In the genomic region with DNA sequence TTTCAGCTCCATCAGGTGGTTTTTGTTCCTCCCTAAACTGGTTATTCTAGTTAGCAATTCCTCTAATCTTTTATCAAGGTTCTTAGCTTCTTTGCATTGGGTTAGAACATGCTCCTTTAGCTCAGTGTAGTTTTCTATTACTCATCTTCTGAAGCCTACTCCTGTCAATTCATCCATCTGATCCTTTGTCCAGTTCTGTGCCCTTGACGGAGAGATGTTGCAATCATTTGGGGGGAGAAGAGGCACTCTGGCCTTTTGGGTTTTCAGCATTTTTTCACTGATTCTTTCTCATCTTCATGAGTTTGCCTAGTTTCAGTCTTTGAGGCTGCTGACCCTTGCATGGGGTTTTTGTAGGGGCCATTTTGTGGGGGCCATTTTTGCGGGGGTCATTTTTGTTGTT, we compare ENCODE assay signal across 9 cellular contexts. TPM values are rescaled to one million over a fixed set of nuclear protein-coding genes. Genes with fewer than 3 reads are reported as not detected.
"Had no signal": no experiment of that assay in that cellular context is flagged by ENCODE, and none has a peak within 500 bp of the region (broad histone marks: within the 10 kb centered on the region; RNA-seq: fewer than 3 reads in every experiment).

No MANE protein-coding gene starts in this region.

RNA-seq across cellular contexts. Expression of a gene that starts 5.6 kb away (rescaled TPM):
- total RNA-seq: activated CD4-positive, alpha-beta memory T cell treated with anti-CD3 and anti-CD28 coated beads, Interleukin-2, amount 10 ng/mL, durations not matched to agents 7 days and 5 days; activated CD8-positive, alpha-beta memory T cell treated with anti-CD3 and anti-CD28 coated beads, Interleukin-2, amount 10 ng/mL, durations not matched to agents 7 days and 5 days; activated CD8-positive, alpha-beta T cell treated with anti-CD3 and anti-CD28 coated beads, Interleukin-2, amount 10 ng/mL, durations not matched to agents 7 days and 5 days; activated naive CD8-positive, alpha-beta T cell treated with anti-CD3 and anti-CD28 coated beads, Interleukin-2, amount 10 ng/mL, durations not matched to agents 7 days and 5 days; activated T-helper 2 cell treated with anti-CD3 and anti-CD28 coated beads, Interferon-gamma antibody, Interleukin-2, Interleukin-4, amounts not matched to agents 10 μg/mL and 5 μg/mL and 100 μg/mL, durations not matched to agents 14 hours and 24 hours and 36 hours; ascending aorta; bronchial epithelial cell; cardiac muscle cell; T-helper 17 cell had no signal
- polyA plus RNA-seq: cardiac muscle cell had no signal
